In the genomic region with DNA sequence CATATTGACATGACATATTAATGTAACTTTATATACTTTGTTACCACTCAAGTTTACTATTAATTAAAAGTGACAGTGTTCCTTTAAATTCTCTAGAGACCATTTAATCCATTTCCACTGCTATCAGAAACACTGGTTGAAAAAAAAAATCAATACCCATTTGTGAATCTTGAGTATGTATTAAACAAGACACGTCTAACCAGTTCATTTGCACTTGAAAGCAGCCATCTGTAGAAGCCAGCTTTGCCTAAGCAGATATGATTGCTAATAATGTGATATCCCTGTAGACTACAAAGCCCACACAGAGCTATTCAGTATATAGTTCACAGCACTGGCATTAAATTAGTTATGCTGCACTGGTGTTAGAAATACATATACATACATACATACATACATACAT, we compare ENCODE assay signal across 16 cellular contexts.
"Had no signal": no experiment of that assay in that cellular context is flagged by ENCODE, and none has a peak within 500 bp of the region (broad histone marks: within the 10 kb centered on the region; RNA-seq: fewer than 3 reads in every experiment).

No MANE protein-coding gene starts in this region.

- H3K9ac ChIP-seq: parathyroid adenoma had no signal

- H3K9me3 ChIP-seq: heart right ventricle, stomach, thoracic aorta had no signal

- DNase-seq: activated CD4-positive, alpha-beta T cell treated with anti-CD3 and anti-CD28 coated beads, Interleukin-2, amount 50 U/mL, for 4 hours; activated CD4-positive, CD25-positive, alpha-beta regulatory T cell treated with anti-CD3 and anti-CD28 coated beads, Interleukin-2, amount 50 U/mL, for 72 hours; activated T-cell treated with anti-CD3 and anti-CD28 coated beads, Interleukin-2, amount 50 U/mL, for 1 hour; cortex of kidney; effector CD8-positive, alpha-beta T cell; heart right ventricle; mammary epithelial cell; naive thymus-derived CD4-positive, alpha-beta T cell; stimulated activated CD4-positive, alpha-beta T cell treated with anti-CD3 and anti-CD28 coated beads, Interleukin-15, amount 100 ng/mL, for 24 hours; stimulated activated CD4-positive, alpha-beta T cell treated with anti-CD3 and anti-CD28 coated beads, Interleukin-4, amount 100 ng/mL, for 4 hours; stomach had no signal

- FAIRE-seq: frontal cortex, islet of Langerhans had no signal

- H3K27me3 ChIP-seq: heart right ventricle, stomach had no signal

- H3K27ac ChIP-seq: heart right ventricle, parathyroid adenoma, stomach, thoracic aorta had no signal

- ATAC-seq: heart right ventricle; left lobe of liver; naive thymus-derived CD4-positive, alpha-beta T cell had no signal

- H3K4me3 ChIP-seq: heart right ventricle, stomach, thoracic aorta had no signal

- H3K36me3 ChIP-seq: thoracic aorta had no signal

- H3K4me1 ChIP-seq: heart right ventricle, stomach had no signal
